In genomic region chr12:13211859-13212664, GRCh38 we compare ENCODE assay signal across 1 cellular context.
TF ChIP-seq lines count a peak whose summit lies in the region.

No MANE protein-coding gene starts in this region.

TF ChIP-seq in IMR-90, 13 proteins besides CTCF, POLR2A, EP300 and RAD21:
- TF ChIP-seq CEBPB (IDR thresholded peaks at IDR 0.05; ENCODE audit: low read depth, low read length) (peak; percentile 16; the same call in 1 of the 2 replicates), SMC3 (IDR thresholded peaks at IDR 0.05; ENCODE audit: low read depth, low read length) (peak; percentile 79), FOS (IDR thresholded peaks at IDR 0.05; ENCODE audit: low read depth, low read length) (no peak), CHD1 (IDR thresholded peaks at IDR 0.05; ENCODE audit: low read depth, low read length) (0 out of 2 replicates have a peak, but pooled peaks have one; percentile 27), RFX5 (IDR thresholded peaks at IDR 0.05; ENCODE audit: low read depth, low read length) (no peak)
TF ChIP-seq in IMR-90: peak in this region for 3.
